Comparison of ENCODE assay signal across 1 cellular context in genomic region chr6:85490516-85491248, GRCh38.
TF ChIP-seq lines count a peak whose summit lies in the region.

No MANE protein-coding gene starts in this region.

TF ChIP-seq in K562, 482 proteins besides CTCF, POLR2A, EP300 and RAD21 (continued from another document):
- TF ChIP-seq E2F8 (IDR thresholded peaks at IDR 0.05; ENCODE audit: low read depth, partially characterized antibody) (no peak), ZNF639 (CRISPR knock-in tag; conservative IDR thresholded peaks at IDR 0.05 in 1 of 2, IDR thresholded peaks at IDR 0.05 in 1 of 2) (no peak), NFIX (CRISPR knock-in tag; IDR thresholded peaks at IDR 0.05; ENCODE audit: low read depth) (peak; percentile 23; the same call in 1 of the 2 replicates), ZNF785 (CRISPR knock-in tag; IDR thresholded peaks at IDR 0.05) (no peak)
TF ChIP-seq in K562: peak in this region for 2.
